19 cellular contexts compared by ENCODE assay signal in the genomic region with DNA sequence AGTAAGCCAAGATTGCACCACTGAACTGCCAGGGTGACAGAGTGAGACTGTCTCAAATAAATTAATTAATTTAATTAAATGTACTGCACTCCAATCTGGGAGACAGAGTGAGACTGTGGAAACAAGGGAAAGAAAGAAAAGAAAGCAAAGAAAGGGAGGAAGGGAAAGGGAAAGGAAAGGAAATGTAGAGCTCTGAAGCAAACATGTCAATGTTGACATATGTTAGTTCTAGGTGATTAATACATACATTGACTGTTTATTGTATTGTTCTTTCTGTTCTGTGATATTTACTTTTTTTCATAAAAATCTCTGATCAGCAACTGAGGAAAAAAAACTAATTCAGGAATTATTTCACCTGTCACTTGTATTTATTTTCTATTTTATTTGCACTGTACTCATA.
A peak's percentile ranks its signal among the peaks of the same experiment; 100 is the strongest.
DNase-seq lines count a peak whose midpoint lies in the region; TF ChIP-seq lines count a peak whose summit lies in the region.
"Had no signal": no experiment of that assay in that cellular context is flagged by ENCODE, and none has a peak within 500 bp of the region (broad histone marks: within the 10 kb centered on the region; RNA-seq: fewer than 3 reads in every experiment).

No MANE protein-coding gene starts in this region.

- intact Hi-C loops in PC-9 (cut with micrococcal nuclease; ENCODE audit: unreplicated experiment): loop anchor here (1.0 kb wide), 1 partner anchor 27 kb away; no protein-coding TSS in a partner anchor

- no peak overlapping the region for H3K9ac ChIP-seq in GM23248

- no peaks in the 10 kb centered on the region for H4K20me1 ChIP-seq in GM23248 (ENCODE audit: insufficient read depth)
- H4K20me1 ChIP-seq in PC-9 (ENCODE audit: insufficient read depth): no peaks in the 10 kb centered on the region

- BruUV-seq in PC-9 (replicated peaks; lab: Mats Ljungman, UMichigan): no TSS peak

- H3K9me2 ChIP-seq in GM23248 (ENCODE audit: insufficient read depth) (no peaks in the 10 kb centered on the region), PC-9 (ENCODE audit: insufficient read depth) (no peaks in the 10 kb centered on the region)

- no peak for DNase-seq in GM23248
- DNase-seq in PC-9: no peak
- peak; percentile 15 for DNase-seq in epithelial cell of esophagus (ENCODE audit: low read depth)
- no peak for DNase-seq in progenitor cell of endocrine pancreas (ENCODE audit: low spot score, unreplicated experiment)
- no peak for DNase-seq in KBM-7
- no peak for DNase-seq in NCI-H82 treated with DMSO at 0.1 percent for 48 hours (lab: John Stamatoyannopoulos, UW; ENCODE audit: unreplicated experiment)
- no peak for DNase-seq in coronary artery (ENCODE audit: low spot score)
- DNase-seq: activated CD4-positive, alpha-beta T cell treated with anti-CD3 and anti-CD28 coated beads, Interleukin-2, amount 50 U/mL, for 4 hours; activated CD8-positive, alpha-beta memory T cell treated with anti-CD3 and anti-CD28 coated beads, Interleukin-2, amount 50 U/mL, for 48 hours; AML-193; COR-L47; naive thymus-derived CD8-positive, alpha-beta T cell; NCI-H1694 treated with DMSO at 0.1 percent for 48 hours; NCI-H748 treated with DMSO at 0.1 percent for 48 hours; OCI-M1; T-helper 2 cell; testis had no signal

- no peaks in the 10 kb centered on the region for H3K9me3 Mint-ChIP-seq in progenitor cell of endocrine pancreas (ENCODE audit: low read depth)
- H3K9me3 Mint-ChIP-seq: naive thymus-derived CD8-positive, alpha-beta T cell; stimulated activated effector memory CD8-positive, alpha-beta T cell treated with anti-CD3 and anti-CD28 coated beads, Interleukin-12 subunit alpha, Interleukin-12 subunit beta, amount 100 ng/mL, for 72 hours had no signal

- H3K79me2 ChIP-seq in GM23248 (ENCODE audit: insufficient read depth) (0 out of 2 replicates have a peak, but pooled peaks cover 9% of the 10 kb centered on the region), PC-9 (ENCODE audit: low read depth) (no peaks in the 10 kb centered on the region)

- no peaks in the 10 kb centered on the region for H3K27me3 Mint-ChIP-seq in progenitor cell of endocrine pancreas

- H3K36me3 Mint-ChIP-seq in progenitor cell of endocrine pancreas (ENCODE audit: insufficient read depth): peaks cover 16% of the 10 kb centered on the region
- H3K36me3 Mint-ChIP-seq: stimulated activated effector memory CD8-positive, alpha-beta T cell treated with anti-CD3 and anti-CD28 coated beads, Interleukin-12 subunit alpha, Interleukin-12 subunit beta, amount 100 ng/mL, for 72 hours had no signal

- H3K27me3 ChIP-seq in GM23248 (replicated peaks; ENCODE audit: insufficient read depth): no peaks in the 10 kb centered on the region
- no peaks in the 10 kb centered on the region for H3K27me3 ChIP-seq in PC-9 (ENCODE audit: insufficient read depth, low read depth)
- H3K27me3 ChIP-seq: testis had no signal

- H3K9me3 ChIP-seq in GM23248 (ENCODE audit: low read depth) (no peaks in the 10 kb centered on the region), PC-9 (ENCODE audit: insufficient read depth, low read depth) (no peaks in the 10 kb centered on the region)
- H3K9me3 ChIP-seq: testis had no signal

- in situ Hi-C loops in GM23248 (cut with MboI) (no loop called here), KBM-7 (cut with MboI; ENCODE audit: low pct_unique_long_range_greater_than_20kb, low sequenced_read_pairs) (no loop called here)

- CTCF ChIA-PET in PC-9 (lab: Charles Lee): interaction anchor here (0.9 kb wide), 1 partner anchor 95 kb away, joined by 3 read pairs; no protein-coding TSS in a partner anchor

- peaks cover 31% of the 10 kb centered on the region for H3K4me1 ChIP-seq in GM23248 (ENCODE audit: insufficient read depth)
- H3K4me1 ChIP-seq in PC-9 (replicated peaks; ENCODE audit: insufficient read depth): peaks cover 32% of the 10 kb centered on the region
- H3K4me1 ChIP-seq: testis had no signal

- H2AFZ ChIP-seq in GM23248 (no peak overlapping the region), PC-9 (no peak overlapping the region)

- H3F3A ChIP-seq in GM23248 (ENCODE audit: insufficient read depth) (peaks cover 13% of the 10 kb centered on the region; the same call in 1 of the 2 replicates), PC-9 (ENCODE audit: insufficient read depth, low read depth) (peaks cover 15% of the 10 kb centered on the region)

- peaks cover 14% of the 10 kb centered on the region for H3K4me1 Mint-ChIP-seq in progenitor cell of endocrine pancreas (ENCODE audit: low read depth)
- H3K4me1 Mint-ChIP-seq: naive thymus-derived CD8-positive, alpha-beta T cell; stimulated activated effector memory CD8-positive, alpha-beta T cell treated with anti-CD3 and anti-CD28 coated beads, Interleukin-12 subunit alpha, Interleukin-12 subunit beta, amount 100 ng/mL, for 72 hours had no signal

- peak overlapping the region; percentile 77 for H3K27ac Mint-ChIP-seq in progenitor cell of endocrine pancreas
- H3K27ac Mint-ChIP-seq: naive thymus-derived CD8-positive, alpha-beta T cell; stimulated activated effector memory CD8-positive, alpha-beta T cell treated with anti-CD3 and anti-CD28 coated beads, Interleukin-12 subunit alpha, Interleukin-12 subunit beta, amount 100 ng/mL, for 72 hours had no signal

- H3K4me3 ChIP-seq in GM23248 (peak overlapping the region; percentile 20; the same call in 1 of the 2 replicates), PC-9 (no peak overlapping the region), epithelial cell of esophagus (ENCODE audit: low read length) (no peak overlapping the region), coronary artery (no peak overlapping the region)
- H3K4me3 ChIP-seq: testis had no signal

- H3K4me2 ChIP-seq in GM23248 (ENCODE audit: unreplicated experiment): peak overlapping the region; percentile 63
- H3K4me2 ChIP-seq in PC-9: peak overlapping the region; percentile 68

- TF ChIP-seq CTCF in PC-9 (conservative IDR thresholded peaks at IDR 0.05) (no peak), epithelial cell of esophagus (IDR thresholded peaks at IDR 0.05; ENCODE audit: insufficient read depth, low read depth, low read length, missing control alignments) (no peak), progenitor cell of endocrine pancreas (IDR thresholded peaks at IDR 0.05; ENCODE audit: unreplicated experiment) (no peak), coronary artery (IDR thresholded peaks at IDR 0.05) (no peak)

- POLR2A ChIA-PET in PC-9 (lab: Charles Lee; ENCODE audit: unreplicated experiment): no interaction called here

- no peaks in the 10 kb centered on the region for H3K36me3 ChIP-seq in GM23248 (ENCODE audit: low read depth)
- H3K36me3 ChIP-seq in PC-9 (ENCODE audit: low read depth): no peaks in the 10 kb centered on the region

- peak overlapping the region; percentile 69; the same call in 1 of the 2 replicates for H3K27ac ChIP-seq in GM23248
- H3K27ac ChIP-seq in PC-9: peak overlapping the region; percentile 60
- no peak overlapping the region for H3K27ac ChIP-seq in coronary artery
- H3K27ac ChIP-seq: HL-60, testis had no signal

- no peak overlapping the region for H3K4me3 Mint-ChIP-seq in progenitor cell of endocrine pancreas (ENCODE audit: low read depth)
- H3K4me3 Mint-ChIP-seq: naive thymus-derived CD8-positive, alpha-beta T cell; stimulated activated effector memory CD8-positive, alpha-beta T cell treated with anti-CD3 and anti-CD28 coated beads, Interleukin-12 subunit alpha, Interleukin-12 subunit beta, amount 100 ng/mL, for 72 hours had no signal

Comparison
In these comparisons a context has a peak if more than half of its experiments do, and no peak if none do; other contexts are left out.
1. H3K27ac ChIP-seq: peak in GM23248 (single experiment) and PC-9 (single experiment); none in coronary artery (0 of 2).